9 cellular contexts compared by ENCODE assay signal in genomic region chr1:217089239-217090014, GRCh38.
DNase-seq lines count a peak whose midpoint lies in the region; ATAC-seq and TF ChIP-seq lines count a peak whose summit lies in the region.
"Had no signal": no experiment of that assay in that cellular context is flagged by ENCODE, and none has a peak within 500 bp of the region (broad histone marks: within the 10 kb centered on the region; RNA-seq: fewer than 3 reads in every experiment).

No MANE protein-coding gene starts in this region.

- DNase-seq in HFFc6, result no peak
- DNase-seq in Peyer's patch, result peak in 2 of 3 donors; percentile 57 to 74
- peak; percentile 3 to 68 for DNase-seq in foreskin fibroblast
- DNase-seq in neural progenitor cell (ENCODE audit: low spot score), result peak; percentile 63
- no peak for DNase-seq in OCI-M2 (lab: John Stamatoyannopoulos, UW; ENCODE audit: unreplicated experiment)

- H3K4me3 Mint-ChIP-seq in HFFc6 (peak overlapping the region; percentile 86), neural progenitor cell (peak overlapping the region; percentile 90)

- no peaks in the 10 kb centered on the region for H3F3A ChIP-seq in neural progenitor cell (ENCODE audit: low read depth)

- no peaks in the 10 kb centered on the region for H3K79me2 ChIP-seq in neural progenitor cell (ENCODE audit: low read depth)

- no peaks in the 10 kb centered on the region for H3K27me3 ChIP-seq in Peyer's patch
- peaks cover 64% of the 10 kb centered on the region for H3K27me3 ChIP-seq in neural progenitor cell

- H2AFZ ChIP-seq in neural progenitor cell (replicated peaks), result peak overlapping the region; percentile 89

- no peaks in the 10 kb centered on the region; the same call in 1 of the 2 replicates for H3K9me3 Mint-ChIP-seq in HFFc6
- H3K9me3 Mint-ChIP-seq in neural progenitor cell, result no peaks in the 10 kb centered on the region

- H4K20me1 ChIP-seq in neural progenitor cell (ENCODE audit: low read depth), result no peaks in the 10 kb centered on the region

- no peak for ATAC-seq in GM21381 (IDR thresholded peaks at IDR 0.05; ENCODE audit: unreplicated experiment)
- no peak for ATAC-seq in HG03039 (IDR thresholded peaks at IDR 0.05; ENCODE audit: unreplicated experiment)
- ATAC-seq in HG03571 (IDR thresholded peaks at IDR 0.05; ENCODE audit: unreplicated experiment), result no peak

- TF ChIP-seq CTCF in HFFc6 (IDR thresholded peaks at IDR 0.05), result no peak
- TF ChIP-seq CTCF in Peyer's patch (IDR thresholded peaks at IDR 0.05), result no peak
- TF ChIP-seq CTCF in foreskin fibroblast (IDR thresholded peaks at IDR 0.05; ENCODE audit: low read depth, low read length), result no peak
- no peak for TF ChIP-seq CTCF in neural progenitor cell (IDR thresholded peaks at IDR 0.05)

- H3K27ac Mint-ChIP-seq in HFFc6 (no peak overlapping the region), neural progenitor cell (no peak overlapping the region)

- peak; percentile 28 to 57 for TF ChIP-seq POLR2A in Peyer's patch (IDR thresholded peaks at IDR 0.05)

- H3K9ac ChIP-seq in neural progenitor cell, result no peak overlapping the region

- H3K4me1 ChIP-seq in Peyer's patch, result peaks cover 0 to 31% (median 0%) of the 10 kb centered on the region in 4 donors
- H3K4me1 ChIP-seq in neural progenitor cell, result no peaks in the 10 kb centered on the region

- H3K4me1 Mint-ChIP-seq in HFFc6 (ENCODE audit: low read depth), result peaks cover 26% of the 10 kb centered on the region
- peaks cover 39% of the 10 kb centered on the region for H3K4me1 Mint-ChIP-seq in neural progenitor cell

- H3K27ac ChIP-seq in Peyer's patch (peak overlapping the region in 3 of 4 donors; percentile 45 to 83 (median 80)), neural progenitor cell (no peak overlapping the region)
- H3K27ac ChIP-seq: neutrophil had no signal

- peak overlapping the region; percentile 86 for H3K4me2 ChIP-seq in neural progenitor cell

- H3K4me3 ChIP-seq in Peyer's patch (peak overlapping the region; percentile 24 to 73 (median 44)), foreskin fibroblast (ENCODE audit: low read depth in 1 of 2, low read length in 2 of 2) (peak overlapping the region; percentile 15 to 53), neural progenitor cell (peak overlapping the region; percentile 73)

- H3K27me3 Mint-ChIP-seq in HFFc6 (ENCODE audit: insufficient read depth) (peaks cover 4% of the 10 kb centered on the region), neural progenitor cell (ENCODE audit: insufficient read depth, low read depth) (peaks cover 6% of the 10 kb centered on the region)

- H3K36me3 Mint-ChIP-seq in HFFc6 (ENCODE audit: low read depth), result no peaks in the 10 kb centered on the region
- H3K36me3 Mint-ChIP-seq in neural progenitor cell, result no peaks in the 10 kb centered on the region

- no peaks in the 10 kb centered on the region for H3K9me3 ChIP-seq in Peyer's patch
- H3K9me3 ChIP-seq in neural progenitor cell (ENCODE audit: low read depth), result no peaks in the 10 kb centered on the region
- H3K9me3 ChIP-seq: neutrophil had no signal

- H3K36me3 ChIP-seq in Peyer's patch, result no peaks in the 10 kb centered on the region
- no peaks in the 10 kb centered on the region for H3K36me3 ChIP-seq in neural progenitor cell
- H3K36me3 ChIP-seq: neutrophil had no signal

Comparison
In these comparisons a context has a peak if more than half of its experiments do, and no peak if none do; other contexts are left out.
1. DNase-seq: peak in Peyer's patch (2 of 3), foreskin fibroblast (2 of 2) and neural progenitor cell (single experiment); none in HFFc6 (single experiment) and OCI-M2 (single experiment).
2. Peak in every context shown above with its lines, with median percentiles within 50 percentile points of each other: H3K4me3 ChIP-seq.